19 cellular contexts compared by ENCODE assay signal in genomic region chr11:78061088-78061920, GRCh38. TPM values are rescaled to one million over a fixed set of nuclear protein-coding genes. Genes with fewer than 3 reads are reported as not detected.
DNase-seq lines count a peak whose midpoint lies in the region; ATAC-seq and TF ChIP-seq lines count a peak whose summit lies in the region.
"Had no signal": no experiment of that assay in that cellular context is flagged by ENCODE, and none has a peak within 500 bp of the region (broad histone marks: within the 10 kb centered on the region; RNA-seq: fewer than 3 reads in every experiment).

No MANE protein-coding gene starts in this region.

- intact Hi-C loops in heart right ventricle (cut with DNase I) = no loop called here
- intact Hi-C loops in sciatic nerve (cut with DNase I) = no loop called here

- ATAC-seq in heart right ventricle = peak; percentile 82 to 98 (median 91)
- peak; percentile 27 for ATAC-seq in sciatic nerve
- no peak for ATAC-seq in GM18511 (IDR thresholded peaks at IDR 0.05; ENCODE audit: unreplicated experiment)
- ATAC-seq in GM21619 (IDR thresholded peaks at IDR 0.05; ENCODE audit: unreplicated experiment) = no peak

- H3K36me3 ChIP-seq in heart right ventricle = no peaks in the 10 kb centered on the region

- no peak for TF ChIP-seq CTCF in RWPE1 (conservative IDR thresholded peaks at IDR 0.05; ENCODE audit: low read depth)
- TF ChIP-seq CTCF in heart right ventricle (IDR thresholded peaks at IDR 0.05) = no peak

- no peak overlapping the region for H3K4me3 ChIP-seq in heart right ventricle
- H3K4me3 ChIP-seq: BLaER1 treated with 17β-estradiol and CSF1 and Interleukin-3, amounts not matched to agents 10 nM and 100 nM; lung had no signal

- 49 to 58% methylated on average over 4 of the region's 4 CpGs for WGBS in heart right ventricle, 2 donors

- H3K27me3 ChIP-seq in heart right ventricle = no peaks in the 10 kb centered on the region
- H3K27me3 ChIP-seq: BLaER1 treated with 17β-estradiol and CSF1 and Interleukin-3, amounts not matched to agents 10 nM and 100 nM had no signal

- CTCF ChIA-PET in RWPE1 (lab: Yijun Ruan, JAX) = interaction anchor here (0.6 kb wide), 2 partner anchors 46 to 196 kb away, joined by 3 read pairs; no protein-coding TSS in a partner anchor

- POLR2A ChIA-PET in RWPE1 (lab: Yijun Ruan, JAX; ENCODE audit: low non-redundant PET) = no interaction called here

- peak; percentile 70 for DNase-seq in DMS53 (lab: John Stamatoyannopoulos, UW)
- DNase-seq in RWPE1 (ENCODE audit: low spot score) = no peak
- DNase-seq in heart right ventricle = peak; percentile 57 to 71
- no peak for DNase-seq in sciatic nerve (ENCODE audit: low spot score)
- DNase-seq in stimulated activated CD4-positive, alpha-beta T cell treated with anti-CD3 and anti-CD28 coated beads, Interleukin-1b, Interleukin-23, amount 100 ng/mL, for 48 hours = no peak
- no peak for DNase-seq in retina
- DNase-seq: activated CD8-positive, alpha-beta memory T cell treated with anti-CD3 and anti-CD28 coated beads for 24 hours; activated naive CD4-positive, alpha-beta T cell treated with anti-CD3 and anti-CD28 coated beads for 36 hours; EL; NCI-H345; stimulated activated CD4-positive, alpha-beta T cell treated with anti-CD3 and anti-CD28 coated beads, Interleukin-15, amount 100 ng/mL, for 24 hours; T-helper 9 cell had no signal

- peaks cover 0 to 16% (median 3%) of the 10 kb centered on the region in 9 donors for H3K4me1 ChIP-seq in heart right ventricle

- no peaks in the 10 kb centered on the region for H3K9me3 ChIP-seq in heart right ventricle
- H3K9me3 ChIP-seq: BLaER1 treated with 17β-estradiol and CSF1 and Interleukin-3, amounts not matched to agents 10 nM and 100 nM had no signal

- peak overlapping the region; percentile 10; the same call in 1 of the 2 replicates for H3K27ac ChIP-seq in RWPE1
- peak overlapping the region in 5 of 10 donors; percentile 19 to 57 (median 51) for H3K27ac ChIP-seq in heart right ventricle
- H3K27ac ChIP-seq: BLaER1 treated with 17β-estradiol and CSF1 and Interleukin-3, amounts not matched to agents 10 nM and 100 nM had no signal

RNA-seq across cellular contexts. Expression of gene THRSP, which starts 2.4 kb away (rescaled TPM):
- 1 to 10 TPM in 6 of 10 donors, under 1 TPM in 1, not detected in 3; 0.21 to 7.7 (median 3.5) TPM for total RNA-seq in heart right ventricle
- polyA plus RNA-seq in heart right ventricle = 10 to 100 TPM; 13.6 to 25.4 TPM
- 39.4 TPM for total RNA-seq in sciatic nerve
- total RNA-seq: activated naive CD4-positive, alpha-beta T cell treated with anti-CD3 and anti-CD28 coated beads for 36 hours; epithelial cell of proximal tubule; H4; lung; RPMI7951 had no signal

RNA-seq across cellular contexts. Expression of gene NDUFC2, which starts 18.4 kb away (rescaled TPM):
- total RNA-seq in heart right ventricle = 100 to 1,000 TPM; 242 to 400 (median 275) TPM
- polyA plus RNA-seq in heart right ventricle = 100 to 1,000 TPM in 1 of 2 donors, 10 to 100 TPM in 1; 69.7 to 294 TPM
- total RNA-seq in sciatic nerve = 123 TPM

RNA-seq across cellular contexts. Expression of gene KCTD14, which starts 38.2 kb away (rescaled TPM):
- total RNA-seq in heart right ventricle (under 1 TPM in 9 of 10 donors, not detected in 1; 0.17 to 0.53 (median 0.21) TPM), sciatic nerve (4.0 TPM)
- polyA plus RNA-seq in heart right ventricle = under 1 TPM; 0.15 to 0.49 TPM

Comparison
In these comparisons a context has a peak if more than half of its experiments do, and no peak if none do; other contexts are left out.
1. DNase-seq: peak in DMS53 (single experiment) and heart right ventricle (2 of 2); none in RWPE1 (single experiment), sciatic nerve (single experiment), stimulated activated CD4-positive, alpha-beta T cell treated with anti-CD3 and anti-CD28 coated beads, Interleukin-1b, Interleukin-23, amount 100 ng/mL, for 48 hours (single experiment) and retina (single experiment).
2. ATAC-seq: peak in heart right ventricle (8 of 8) and sciatic nerve (single experiment); none in GM18511 (single experiment) and GM21619 (single experiment).